1 cellular context compared by ENCODE assay signal in the genomic region with DNA sequence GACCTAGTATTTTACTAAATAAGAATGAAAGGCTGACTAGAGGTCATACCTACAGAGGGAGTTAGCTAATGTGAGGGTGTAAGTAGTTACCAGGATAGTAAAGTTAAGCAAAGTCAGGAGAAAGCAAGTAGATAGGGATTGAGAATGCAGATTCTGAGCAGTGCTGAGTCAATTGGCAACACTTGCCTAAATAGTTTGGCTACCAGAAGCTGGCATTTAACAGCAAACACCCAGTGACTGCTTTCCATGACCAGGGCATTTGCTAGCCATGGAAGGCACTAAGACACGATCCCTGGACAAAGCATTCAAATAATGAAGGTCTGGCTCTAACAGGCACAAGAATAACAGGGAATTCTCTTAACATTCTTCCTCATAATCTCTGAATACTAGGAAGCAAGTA.
TF ChIP-seq lines count a peak whose summit lies in the region.

No MANE protein-coding gene starts in this region.

TF ChIP-seq in A549, 52 proteins besides CTCF, POLR2A, EP300 and RAD21 (continued from another document):
- TF ChIP-seq, protein P1, sequence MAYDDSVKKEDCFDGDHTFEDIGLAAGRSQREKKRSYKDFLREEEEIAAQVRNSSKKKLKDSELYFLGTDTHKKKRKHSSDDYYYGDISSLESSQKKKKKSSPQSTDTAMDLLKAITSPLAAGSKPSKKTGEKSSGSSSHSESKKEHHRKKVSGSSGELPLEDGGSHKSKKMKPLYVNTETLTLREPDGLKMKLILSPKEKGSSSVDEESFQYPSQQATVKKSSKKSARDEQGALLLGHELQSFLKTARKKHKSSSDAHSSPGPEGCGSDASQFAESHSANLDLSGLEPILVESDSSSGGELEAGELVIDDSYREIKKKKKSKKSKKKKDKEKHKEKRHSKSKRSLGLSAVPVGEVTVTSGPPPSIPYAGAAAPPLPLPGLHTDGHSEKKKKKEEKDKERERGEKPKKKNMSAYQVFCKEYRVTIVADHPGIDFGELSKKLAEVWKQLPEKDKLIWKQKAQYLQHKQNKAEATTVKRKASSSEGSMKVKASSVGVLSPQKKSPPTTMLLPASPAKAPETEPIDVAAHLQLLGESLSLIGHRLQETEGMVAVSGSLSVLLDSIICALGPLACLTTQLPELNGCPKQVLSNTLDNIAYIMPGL (CRISPR knock-in tag; IDR thresholded peaks at IDR 0.05; ENCODE audit: borderline replicate concordance) = no peak
